In the genomic region with DNA sequence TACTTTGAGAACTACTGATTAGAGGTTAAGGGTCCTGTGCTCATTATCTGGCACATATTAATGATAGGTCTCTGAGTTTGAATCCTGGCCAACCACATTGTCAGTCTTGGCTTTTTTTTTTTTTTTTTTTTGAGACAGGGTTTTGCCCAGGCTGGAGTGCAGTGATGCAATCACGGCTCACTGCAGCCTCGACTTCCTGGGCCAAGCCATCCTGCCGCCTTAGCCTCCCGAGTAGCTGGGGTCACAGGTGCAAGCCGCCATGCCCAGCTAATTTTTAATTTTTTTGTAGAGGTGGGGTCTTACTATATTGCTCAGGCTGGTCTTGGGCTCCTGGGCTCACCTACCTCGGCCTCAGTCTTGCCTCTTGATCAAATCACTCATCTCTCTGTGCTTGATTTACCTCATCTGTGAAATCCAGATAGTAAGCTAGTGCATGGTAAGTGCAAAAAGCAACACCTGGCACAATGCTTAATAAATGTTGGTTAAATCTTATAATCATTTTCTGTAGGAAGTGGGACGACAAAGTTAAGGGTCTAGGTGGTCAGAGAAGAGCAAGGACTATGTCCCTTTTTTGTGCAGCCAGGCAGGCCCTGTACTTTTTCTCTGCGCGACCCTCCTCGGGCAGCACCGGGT, we compare ENCODE assay signal across 8 cellular contexts. TPM values are rescaled to one million over a fixed set of nuclear protein-coding genes. Genes with fewer than 3 reads are reported as not detected.
DNase-seq lines count a peak whose midpoint lies in the region; ATAC-seq and TF ChIP-seq lines count a peak whose summit lies in the region.

No MANE protein-coding gene starts in this region.

- H2AFZ ChIP-seq in Karpas-422 (ENCODE audit: low read length): peak overlapping the region; percentile 64

- H3K9me3 ChIP-seq in Karpas-422 (ENCODE audit: low read length): no peaks in the 10 kb centered on the region

- no peaks in the 10 kb centered on the region for H3K9me2 ChIP-seq in Karpas-422 (replicated peaks; ENCODE audit: insufficient read depth, low read length)

- CTCF ChIA-PET in BJ (lab: Yijun Ruan, JAX): interaction anchor here (1.0 to 1.4 kb wide), 2 partner anchors 10 to 30 kb away, joined by 3 to 6 read pairs; no protein-coding TSS in a partner anchor

- peak overlapping the region; percentile 87 for H3K27ac ChIP-seq in Karpas-422 (ENCODE audit: low read length)

- H3K27me3 ChIP-seq in BJ (ENCODE audit: control insufficient read depth, insufficient read depth, low read length) (no peaks in the 10 kb centered on the region), Karpas-422 (ENCODE audit: low read length) (no peaks in the 10 kb centered on the region)

- ATAC-seq in central memory CD8-positive, alpha-beta T cell (replicated peaks; ENCODE audit: extremely low read depth, poor library complexity, severe bottlenecking): no peak
- no peak for ATAC-seq in naive thymus-derived CD8-positive, alpha-beta T cell
- ATAC-seq in GM19351 (IDR thresholded peaks at IDR 0.05; ENCODE audit: unreplicated experiment): no peak
- ATAC-seq in GM18870 (IDR thresholded peaks at IDR 0.05; ENCODE audit: unreplicated experiment): no peak

- H3K4me3 ChIP-seq in BJ (ENCODE audit: low read depth, low read length): peak overlapping the region; percentile 61
- H3K4me3 ChIP-seq in Karpas-422 (ENCODE audit: low read length): peak overlapping the region; percentile 68

- peak overlapping the region; percentile 92 for H3K27ac Mint-ChIP-seq in central memory CD8-positive, alpha-beta T cell (ENCODE audit: low read depth)
- H3K27ac Mint-ChIP-seq in naive thymus-derived CD8-positive, alpha-beta T cell: peak overlapping the region; percentile 88 to 98 (median 94)

- no peak for TF ChIP-seq CTCF in BJ (IDR thresholded peaks at IDR 0.05; ENCODE audit: insufficient read depth, low read depth, low read length)

- peaks cover 23% of the 10 kb centered on the region for H3K4me1 ChIP-seq in Karpas-422 (ENCODE audit: low read length)

- H3K36me3 ChIP-seq in BJ (ENCODE audit: control insufficient read depth, insufficient read depth, low read length) (no peaks in the 10 kb centered on the region; the same call in 1 of the 2 replicates), Karpas-422 (ENCODE audit: insufficient read depth, low read length) (no peaks in the 10 kb centered on the region)

- H3K9me3 Mint-ChIP-seq in central memory CD8-positive, alpha-beta T cell: no peaks in the 10 kb centered on the region
- H3K9me3 Mint-ChIP-seq in naive thymus-derived CD8-positive, alpha-beta T cell: no peaks in the 10 kb centered on the region

- peak overlapping the region; percentile 74 for H3K9ac ChIP-seq in Karpas-422 (ENCODE audit: low read length)

- POLR2A ChIA-PET in BJ (lab: Charles Lee): no interaction called here
- POLR2A ChIA-PET in naive thymus-derived CD8-positive, alpha-beta T cell (lab: Charles Lee): interaction anchor here (0.7 to 8.5 kb wide), 3 partner anchors 8 to 502 kb away, joined by 4 to 118 read pairs (median 15); partner anchors contain the start of genes MSL2 and STAG1

- H3K4me1 Mint-ChIP-seq in central memory CD8-positive, alpha-beta T cell: peaks cover 22% of the 10 kb centered on the region
- peaks cover 12 to 24% (median 23%) of the 10 kb centered on the region in 4 donors for H3K4me1 Mint-ChIP-seq in naive thymus-derived CD8-positive, alpha-beta T cell

- peak overlapping the region; percentile 86 for H3K4me3 Mint-ChIP-seq in central memory CD8-positive, alpha-beta T cell
- peak overlapping the region; percentile 81 to 94 (median 91) for H3K4me3 Mint-ChIP-seq in naive thymus-derived CD8-positive, alpha-beta T cell

- H3K79me2 ChIP-seq in Karpas-422 (ENCODE audit: low read length): peaks cover 37% of the 10 kb centered on the region

- no peaks in the 10 kb centered on the region for H3K27me3 Mint-ChIP-seq in central memory CD8-positive, alpha-beta T cell
- H3K27me3 Mint-ChIP-seq in naive thymus-derived CD8-positive, alpha-beta T cell: no peaks in the 10 kb centered on the region

- DNase-seq in BJ (ENCODE audit: low read depth) (no peak), Karpas-422 (no peak), NCI-H2171 treated with DMSO at 0.1 percent for 48 hours (lab: John Stamatoyannopoulos, UW) (no peak)
- DNase-seq in central memory CD8-positive, alpha-beta T cell (ENCODE audit: low spot score in 2 of 2): no peak
- no peak for DNase-seq in naive thymus-derived CD8-positive, alpha-beta T cell
- no peak for DNase-seq in activated effector memory CD4-positive, alpha-beta T cell treated with anti-CD3 and anti-CD28 coated beads, Interleukin-2, amount 50 U/mL, for 16 hours

- peak overlapping the region; percentile 82 for H3K4me2 ChIP-seq in Karpas-422 (ENCODE audit: low read depth, low read length, poor library complexity, severe bottlenecking)

- peaks cover 12% of the 10 kb centered on the region for H3K36me3 Mint-ChIP-seq in central memory CD8-positive, alpha-beta T cell (ENCODE audit: insufficient read depth)
- peaks cover 0 to 4% (median 0%) of the 10 kb centered on the region in 3 donors for H3K36me3 Mint-ChIP-seq in naive thymus-derived CD8-positive, alpha-beta T cell

- H4K20me1 ChIP-seq in Karpas-422 (ENCODE audit: insufficient read depth, low read depth, low read length): no peaks in the 10 kb centered on the region

RNA-seq across cellular contexts. Expression of gene PCCB, which starts 0.4 kb away (rescaled TPM):
- 51.0 and 65.0 TPM in 2 replicates for polyA plus RNA-seq in BJ (2011; rRNA removed)
- polyA minus RNA-seq in BJ (2011; rRNA and poly(A)+ RNA removed): 34.9 and 53.5 TPM in 2 replicates
- total RNA-seq in Karpas-422 (2014; rRNA removed; shearing (Covaris generic); ENCODE audit: low replicate concordance): 59.2 and 77.8 TPM in 2 replicates
- 10 to 100 TPM; 14.7 to 18.5 TPM for total RNA-seq in naive thymus-derived CD8-positive, alpha-beta T cell
- polyA plus RNA-seq in naive thymus-derived CD8-positive, alpha-beta T cell: 10 to 100 TPM; 30.2 to 42.5 (median 39.1) TPM

RNA-seq across cellular contexts. Expression of gene MSL2, which starts 53.6 kb away (rescaled TPM):
- 2.7 and 4.9 TPM in 2 replicates for polyA plus RNA-seq in BJ (2011; rRNA removed)
- polyA minus RNA-seq in BJ (2011; rRNA and poly(A)+ RNA removed): 6.5 and 9.1 TPM in 2 replicates
- total RNA-seq in Karpas-422 (2014; rRNA removed; shearing (Covaris generic); ENCODE audit: low replicate concordance): 18.4 and 47.1 TPM in 2 replicates
- total RNA-seq in naive thymus-derived CD8-positive, alpha-beta T cell: 100 to 1,000 TPM in 1 of 2 experiments, 10 to 100 TPM in 1; 96.6 to 100 TPM
- polyA plus RNA-seq in naive thymus-derived CD8-positive, alpha-beta T cell: 10 to 100 TPM; 28.7 to 41.1 (median 38.9) TPM
